ENCODE assay signal across 15 cellular contexts in genomic region chr10:75350791-75351190, GRCh38. TPM values are rescaled to one million over a fixed set of nuclear protein-coding genes. Genes with fewer than 3 reads are reported as not detected.
DNase-seq lines count a peak whose midpoint lies in the region; ATAC-seq, FAIRE-seq and TF ChIP-seq lines count a peak whose summit lies in the region.
"Had no signal": no experiment of that assay in that cellular context is flagged by ENCODE, and none has a peak within 500 bp of the region (broad histone marks: within the 10 kb centered on the region; RNA-seq: fewer than 3 reads in every experiment).

No MANE protein-coding gene starts in this region.

- no peaks in the 10 kb centered on the region for H3K79me2 ChIP-seq in mammary epithelial cell (ENCODE audit: insufficient read depth, low read length)
- H3K79me2 ChIP-seq in keratinocyte (ENCODE audit: control insufficient read depth, insufficient read depth, low read length), result no peaks in the 10 kb centered on the region

- H3K27ac ChIP-seq in mammary epithelial cell (ENCODE audit: insufficient read depth, low read depth, low read length) (no peak overlapping the region), keratinocyte (ENCODE audit: control insufficient read depth, insufficient read depth, low read length) (no peak overlapping the region)
- H3K27ac ChIP-seq: BLaER1 treated with 17β-estradiol and CSF1 and Interleukin-3, amounts not matched to agents 10 nM and 100 nM had no signal

- H3K4me1 ChIP-seq in mammary epithelial cell (ENCODE audit: insufficient read depth, low read length) (peaks cover 8% of the 10 kb centered on the region), keratinocyte (ENCODE audit: control insufficient read depth, extremely low read depth, insufficient read depth, low read length) (peaks cover 8% of the 10 kb centered on the region)
- H3K4me1 ChIP-seq: BLaER1 treated with 17β-estradiol and CSF1 and Interleukin-3, amounts not matched to agents 10 nM and 100 nM had no signal

- H3K27me3 ChIP-seq in mammary epithelial cell (ENCODE audit: insufficient read depth, low read length) (no peaks in the 10 kb centered on the region), keratinocyte (ENCODE audit: control insufficient read depth, extremely low read depth, insufficient read depth, low read length) (no peaks in the 10 kb centered on the region)
- H3K27me3 ChIP-seq: BLaER1 treated with 17β-estradiol and CSF1 and Interleukin-3, amounts not matched to agents 10 nM and 100 nM had no signal

- no peak overlapping the region for H3K4me3 ChIP-seq in mammary epithelial cell (replicated peaks in 1 of 3; ENCODE audit: insufficient read depth in 1 of 3, low read depth in 2 of 3, low read length in 3 of 3)
- H3K4me3 ChIP-seq in keratinocyte (ENCODE audit: control insufficient read depth in 2 of 3, extremely low read depth in 1 of 3, insufficient read depth in 2 of 3, low read depth in 1 of 3, low read length in 3 of 3), result no peak overlapping the region
- H3K4me3 ChIP-seq: BLaER1 treated with 17β-estradiol and CSF1 and Interleukin-3, amounts not matched to agents 10 nM and 100 nM had no signal

- H3K9me3 ChIP-seq in mammary epithelial cell (replicated peaks; ENCODE audit: insufficient read depth, low read length) (no peaks in the 10 kb centered on the region), keratinocyte (ENCODE audit: control insufficient read depth, low read depth, low read length) (peaks cover under 1% of the 10 kb centered on the region)

- dilution Hi-C loops in mammary epithelial cell (cut with HindIII; ENCODE audit: low sequenced_read_pairs) (no loop called here), keratinocyte (cut with MboI; ENCODE audit: extremely low pct_ligation_motif_present, low sequenced_read_pairs) (no loop called here)

- DNase-seq in Caki2 (ENCODE audit: low read depth) (peak; percentile 86), LHCN-M2 (ENCODE audit: low read depth) (peak; percentile 47), mammary epithelial cell (peak; percentile 49), keratinocyte (ENCODE audit: low read depth, low spot score) (peak; percentile 23), ecto neural progenitor cell (ENCODE audit: low spot score) (no peak), anterior cingulate cortex (lab: John Stamatoyannopoulos, UW) (no peak), NCI-H146 (lab: John Stamatoyannopoulos, UW) (no peak)
- DNase-seq: activated naive CD4-positive, alpha-beta T cell treated with Interleukin-2 at 50 U/mL for 16 hours; naive thymus-derived CD8-positive, alpha-beta T cell; NCI-H345 had no signal

- intact Hi-C loops in mammary epithelial cell (cut with micrococcal nuclease), result loop anchor here (2.0 kb wide), 1 partner anchor 48 kb away; no protein-coding TSS in a partner anchor

- TF ChIP-seq CTCF in mammary epithelial cell (conservative IDR thresholded peaks at IDR 0.05 in 1 of 2, IDR thresholded peaks at IDR 0.05 in 1 of 2; ENCODE audit: extremely low read depth in 1 of 2, insufficient read depth in 1 of 2, low read depth in 1 of 2, low read length in 2 of 2) (peak; percentile 12 to 18), keratinocyte (optimal IDR thresholded peaks at IDR 0.05 in 1 of 3, IDR thresholded peaks at IDR 0.05 in 1 of 3, conservative IDR thresholded peaks at IDR 0.05 in 1 of 3; ENCODE audit: extremely low read depth in 1 of 3, insufficient read depth in 2 of 3, low read length in 3 of 3) (no peak)

- FAIRE-seq in keratinocyte (lab: Jason Lieb, UNC), result peak; percentile 84
- FAIRE-seq: GM12891 had no signal

- H3K36me3 ChIP-seq in mammary epithelial cell (ENCODE audit: insufficient read depth, low read length) (no peaks in the 10 kb centered on the region), keratinocyte (ENCODE audit: control insufficient read depth in 2 of 2, extremely low read depth in 1 of 2, insufficient read depth in 2 of 2, low read length in 2 of 2) (no peaks in the 10 kb centered on the region)
- H3K36me3 ChIP-seq: BLaER1 treated with 17β-estradiol and CSF1 and Interleukin-3, amounts not matched to agents 10 nM and 100 nM had no signal

- CTCF ChIA-PET in mammary epithelial cell (lab: Charles Lee; ENCODE audit: low non-redundant PET), result no interaction called here

- ATAC-seq in GM21528 (IDR thresholded peaks at IDR 0.05; ENCODE audit: low FRiP score, unreplicated experiment), result no peak
- ATAC-seq: left lobe of liver; naive thymus-derived CD8-positive, alpha-beta T cell had no signal

- in situ Hi-C loops in Caki2 (cut with HindIII; ENCODE audit: low pct_unique_long_range_greater_than_20kb, low sequenced_read_pairs) (no loop called here), mammary epithelial cell (cut with MboI; ENCODE audit: low sequenced_read_pairs in 2 of 2) (no loop called here)

- H3K4me2 ChIP-seq in mammary epithelial cell (ENCODE audit: insufficient read depth, low read depth, low read length) (no peak overlapping the region), keratinocyte (ENCODE audit: control insufficient read depth, extremely low read depth, insufficient read depth, low read depth, low read length) (no peak overlapping the region)
- H3K4me2 ChIP-seq: BLaER1 treated with 17β-estradiol and CSF1 and Interleukin-3, amounts not matched to agents 10 nM and 100 nM had no signal

- WGBS in mammary epithelial cell (ENCODE audit: low coverage, missing lambda C conversion rate), result 95% methylated on average over 4 of the region's 4 CpGs

- no TSS peak for BruUV-seq in mammary epithelial cell (replicated peaks; lab: Mats Ljungman, UMichigan)

- H3K9me1 ChIP-seq in keratinocyte (ENCODE audit: control insufficient read depth, extremely low read depth, insufficient read depth, low read length), result no peaks in the 10 kb centered on the region

- no peaks in the 10 kb centered on the region for H4K20me1 ChIP-seq in mammary epithelial cell (ENCODE audit: insufficient read depth, low read length)
- no peaks in the 10 kb centered on the region for H4K20me1 ChIP-seq in keratinocyte (ENCODE audit: control insufficient read depth, extremely low read depth, insufficient read depth, low read length)
- H4K20me1 ChIP-seq: BLaER1 treated with 17β-estradiol and CSF1 and Interleukin-3, amounts not matched to agents 10 nM and 100 nM had no signal

- no peak overlapping the region for H2AFZ ChIP-seq in mammary epithelial cell (ENCODE audit: low read depth, low read length)
- H2AFZ ChIP-seq in keratinocyte (ENCODE audit: control insufficient read depth, low read length), result no peak overlapping the region

- H3K9ac ChIP-seq in mammary epithelial cell (ENCODE audit: insufficient read depth, low read length) (no peak overlapping the region), keratinocyte (ENCODE audit: control insufficient read depth, extremely low read depth, insufficient read depth, low read length) (no peak overlapping the region)
- H3K9ac ChIP-seq: BLaER1 treated with 17β-estradiol and CSF1 and Interleukin-3, amounts not matched to agents 10 nM and 100 nM had no signal

RNA-seq across cellular contexts. Expression of gene ZNF503, which starts 50.8 kb away (rescaled TPM):
- 11.6 and 16.2 TPM in 2 replicates for total RNA-seq in Caki2 (2014; rRNA removed; shearing (Covaris generic); ENCODE audit: low replicate concordance)
- total RNA-seq in LHCN-M2 (2014; rRNA removed), result 3.8 and 4.1 TPM in 2 replicates
- polyA plus RNA-seq in LHCN-M2 (2012), result 3.5 TPM
- total RNA-seq in mammary epithelial cell, result 10 to 100 TPM; 14.1 to 33.7 TPM
- 3.8 TPM for polyA plus RNA-seq in mammary epithelial cell
- polyA minus RNA-seq in mammary epithelial cell, result 0.83 TPM
- polyA plus RNA-seq in keratinocyte, result 1.5 to 3.1 TPM (median 2.8 TPM) in 3 replicates
- 5.3 TPM for polyA plus RNA-seq in keratinocyte (2011; ENCODE audit: low read depth)
- 1.6 and 3.4 TPM in 2 replicates for polyA plus RNA-seq in keratinocyte (2011; cell fraction: cytosol; rRNA removed)
- polyA plus RNA-seq in keratinocyte (2011; cell fraction: nucleus; rRNA removed), result 7.3 and 10.0 TPM in 2 replicates
- polyA plus RNA-seq in keratinocyte (2012; ENCODE audit: low replicate concordance), result 8.2 and 11.6 TPM in 2 replicates
- 0.32 to 1.7 TPM (median 1.3 TPM) in 3 replicates for polyA minus RNA-seq in keratinocyte
- polyA minus RNA-seq in keratinocyte (2011; cell fraction: cytosol; rRNA and poly(A)+ RNA removed), result 18.0 TPM
- polyA minus RNA-seq in keratinocyte (2011; cell fraction: nucleus; rRNA and poly(A)+ RNA removed), result 13.2 and 16.4 TPM in 2 replicates
- total RNA-seq: OCI-LY7 had no signal
- polyA plus RNA-seq: naive thymus-derived CD8-positive, alpha-beta T cell had no signal

Comparison
In these comparisons a context has a peak if more than half of its experiments do, and no peak if none do; other contexts are left out.
1. DNase-seq: peak in Caki2 (single experiment), LHCN-M2 (single experiment), mammary epithelial cell (single experiment) and keratinocyte (single experiment); none in ecto neural progenitor cell (single experiment), anterior cingulate cortex (0 of 58) and NCI-H146 (single experiment).
2. CTCF ChIP-seq: peak in mammary epithelial cell (2 of 2); none in keratinocyte (0 of 3).